Comparison of ENCODE assay signal across 18 cellular contexts in the genomic region with DNA sequence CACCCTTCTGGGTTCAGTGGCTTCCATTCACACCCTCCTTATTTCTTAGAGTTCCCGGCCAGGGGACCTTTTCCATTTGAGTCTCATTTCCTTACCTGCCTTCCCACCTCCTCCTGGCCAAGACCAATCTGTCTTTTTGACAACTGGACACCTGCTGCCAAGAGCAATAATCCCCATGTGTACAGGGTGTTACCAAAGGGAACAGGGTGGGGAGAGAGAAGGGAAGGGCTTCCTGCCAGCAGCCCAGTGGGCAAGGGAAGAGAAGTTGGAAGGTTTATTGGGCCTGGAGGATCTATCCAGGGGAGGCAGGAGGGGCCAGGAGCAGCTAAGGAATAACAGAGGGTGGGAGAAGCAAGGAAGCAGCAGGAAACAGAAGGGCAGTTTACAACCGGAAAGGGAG.
A peak's percentile ranks its signal among the peaks of the same experiment; 100 is the strongest.
DNase-seq lines count a peak whose midpoint lies in the region; ATAC-seq, FAIRE-seq and TF ChIP-seq lines count a peak whose summit lies in the region.
"Had no signal": no experiment of that assay in that cellular context is flagged by ENCODE, and none has a peak within 500 bp of the region (broad histone marks: within the 10 kb centered on the region; RNA-seq: fewer than 3 reads in every experiment).

No MANE protein-coding gene starts in this region.

- H3K27ac Mint-ChIP-seq in MCF 10A (ENCODE audit: low read depth, unreplicated experiment) (peak overlapping the region; percentile 64), astrocyte (ENCODE audit: unreplicated experiment) (peak overlapping the region; percentile 58)
- H3K27ac Mint-ChIP-seq: activated naive CD8-positive, alpha-beta T cell treated with anti-CD3 and anti-CD28 coated beads, Interleukin-2, amount 10 ng/mL, durations not matched to agents 7 days and 5 days; CD8-positive, alpha-beta T cell; neural progenitor cell; type B pancreatic cell had no signal

- H2AFZ ChIP-seq in astrocyte (ENCODE audit: low read depth, low read length) = no peak overlapping the region
- H2AFZ ChIP-seq: neural progenitor cell had no signal

- H3K9me3 Mint-ChIP-seq in MCF 10A (ENCODE audit: unreplicated experiment) = no peaks in the 10 kb centered on the region
- peaks cover 7% of the 10 kb centered on the region for H3K9me3 Mint-ChIP-seq in astrocyte (ENCODE audit: unreplicated experiment)
- H3K9me3 Mint-ChIP-seq: activated naive CD8-positive, alpha-beta T cell treated with anti-CD3 and anti-CD28 coated beads, Interleukin-2, amount 10 ng/mL, durations not matched to agents 7 days and 5 days; CD8-positive, alpha-beta T cell; type B pancreatic cell had no signal

- H3K4me3 Mint-ChIP-seq in MCF 10A (ENCODE audit: unreplicated experiment) (peak overlapping the region; percentile 26), astrocyte (ENCODE audit: unreplicated experiment) (no peak overlapping the region)
- H3K4me3 Mint-ChIP-seq: activated naive CD8-positive, alpha-beta T cell treated with anti-CD3 and anti-CD28 coated beads, Interleukin-2, amount 10 ng/mL, durations not matched to agents 7 days and 5 days; CD8-positive, alpha-beta T cell; neural progenitor cell; type B pancreatic cell had no signal

- no peak overlapping the region for H3K4me2 ChIP-seq in astrocyte (ENCODE audit: low read length)
- H3K4me2 ChIP-seq: neural progenitor cell had no signal

- FAIRE-seq in astrocyte (lab: Jason Lieb, UNC) = no peak
- FAIRE-seq in kidney (lab: Jason Lieb, UNC) = no peak

- H3K9ac ChIP-seq in astrocyte (ENCODE audit: low read length) (no peak overlapping the region), kidney (ENCODE audit: low read length in 2 of 2) (no peak overlapping the region)
- H3K9ac ChIP-seq: neural progenitor cell had no signal

- H4K20me1 ChIP-seq in astrocyte (ENCODE audit: insufficient read depth, low read length) = no peaks in the 10 kb centered on the region

- H3K4me3 ChIP-seq in breast epithelium (no peak overlapping the region), astrocyte (ENCODE audit: insufficient read depth, low read depth, low read length) (no peak overlapping the region), kidney (ENCODE audit: low read length in 2 of 2) (no peak overlapping the region), vagina (no peak overlapping the region)
- H3K4me3 ChIP-seq: HAP-1, neural progenitor cell had no signal

- TF ChIP-seq CTCF in MCF 10A (IDR thresholded peaks at IDR 0.05; ENCODE audit: unreplicated experiment) (no peak), breast epithelium (IDR thresholded peaks at IDR 0.05) (no peak), astrocyte (IDR thresholded peaks at IDR 0.05; ENCODE audit: insufficient read depth, low read depth, low read length) (no peak), kidney (IDR thresholded peaks at IDR 0.05; ENCODE audit: borderline replicate concordance, extremely low read depth, insufficient read depth) (no peak), vagina (IDR thresholded peaks at IDR 0.05) (no peak)

- H3K27me3 Mint-ChIP-seq in MCF 10A (ENCODE audit: insufficient read depth, unreplicated experiment) = no peaks in the 10 kb centered on the region
- no peaks in the 10 kb centered on the region for H3K27me3 Mint-ChIP-seq in astrocyte (ENCODE audit: low read depth, unreplicated experiment)
- H3K27me3 Mint-ChIP-seq: activated naive CD8-positive, alpha-beta T cell treated with anti-CD3 and anti-CD28 coated beads, Interleukin-2, amount 10 ng/mL, durations not matched to agents 7 days and 5 days; type B pancreatic cell had no signal

- POLR2A ChIA-PET in MCF 10A (lab: Yijun Ruan, JAX) = interaction anchor here (1.3 to 5.1 kb wide), 6 partner anchors 12 to 436 kb away, joined by 3 to 30 read pairs (median 4); no protein-coding TSS in a partner anchor

- no TSS peak for BruUV-seq in MCF 10A (replicated peaks; lab: Mats Ljungman, UMichigan)

- CTCF ChIA-PET in MCF 10A (lab: Yijun Ruan, JAX) = interaction anchor here (0.6 to 1.3 kb wide), 2 partner anchors 460 to 789 kb away, joined by 3 to 5 read pairs; no protein-coding TSS in a partner anchor

- ATAC-seq in GM18520 (IDR thresholded peaks at IDR 0.05; ENCODE audit: unreplicated experiment) = no peak
- ATAC-seq: CD8-positive, alpha-beta T cell; foreskin keratinocyte had no signal

- peak; percentile 92 for DNase-seq in MCF 10A (ENCODE audit: unreplicated experiment)
- DNase-seq in breast epithelium (ENCODE audit: low spot score in 2 of 2) = no peak
- DNase-seq in astrocyte (ENCODE audit: low read depth) = no peak
- peak; percentile 83 for DNase-seq in kidney
- peak in 1 of 2 donors; percentile 85 for DNase-seq in vagina (ENCODE audit: extremely low spot score in 2 of 2)
- DNase-seq in NCI-H1436 treated with DMSO at 0.1 percent for 48 hours (lab: John Stamatoyannopoulos, UW) = no peak
- DNase-seq in NAMALWA (ENCODE audit: low spot score) = no peak
- DNase-seq: activated naive CD8-positive, alpha-beta T cell treated with anti-CD3 and anti-CD28 coated beads, Interleukin-2, amount 10 ng/mL, durations not matched to agents 7 days and 5 days; activated T-cell treated with anti-CD3 and anti-CD28 coated beads, Interleukin-2, amount 50 U/mL, for 48 hours; CD8-positive, alpha-beta T cell; central memory CD4-positive, alpha-beta T cell; foreskin keratinocyte; GF-D8; NCI-H2171 had no signal

- H3K36me3 Mint-ChIP-seq in MCF 10A (ENCODE audit: insufficient read depth, unreplicated experiment) (no peaks in the 10 kb centered on the region), astrocyte (ENCODE audit: low read depth, unreplicated experiment) (peaks cover 2% of the 10 kb centered on the region)
- H3K36me3 Mint-ChIP-seq: activated naive CD8-positive, alpha-beta T cell treated with anti-CD3 and anti-CD28 coated beads, Interleukin-2, amount 10 ng/mL, durations not matched to agents 7 days and 5 days; CD8-positive, alpha-beta T cell; neural progenitor cell; type B pancreatic cell had no signal

- H3K4me1 Mint-ChIP-seq in MCF 10A (ENCODE audit: insufficient read depth, unreplicated experiment) = peaks cover 40% of the 10 kb centered on the region
- H3K4me1 Mint-ChIP-seq in astrocyte (ENCODE audit: low read depth, unreplicated experiment) = peaks cover 7% of the 10 kb centered on the region
- H3K4me1 Mint-ChIP-seq: activated naive CD8-positive, alpha-beta T cell treated with anti-CD3 and anti-CD28 coated beads, Interleukin-2, amount 10 ng/mL, durations not matched to agents 7 days and 5 days had no signal

- H3K27me3 ChIP-seq in breast epithelium = no peaks in the 10 kb centered on the region
- H3K27me3 ChIP-seq in astrocyte (ENCODE audit: insufficient read depth, low read length) = no peaks in the 10 kb centered on the region
- no peaks in the 10 kb centered on the region for H3K27me3 ChIP-seq in vagina
- H3K27me3 ChIP-seq: foreskin keratinocyte, neural progenitor cell had no signal

- intact Hi-C loops in MCF 10A (cut with micrococcal nuclease) (no loop called here), breast epithelium (cut with DNase I; ENCODE audit: low total_unique reads) (no loop called here), kidney (cut with DNase I) (no loop called here), vagina (cut with DNase I) (no loop called here)

- no peak overlapping the region for H3K27ac ChIP-seq in breast epithelium
- H3K27ac ChIP-seq in astrocyte (ENCODE audit: low read depth, low read length) = no peak overlapping the region
- no peak overlapping the region for H3K27ac ChIP-seq in kidney (ENCODE audit: low read depth in 2 of 2, low read length in 2 of 2)
- H3K27ac ChIP-seq in vagina = peak overlapping the region; percentile 52
- H3K27ac ChIP-seq: foreskin keratinocyte, neural progenitor cell had no signal

- TF ChIP-seq POLR2A in breast epithelium (IDR thresholded peaks at IDR 0.05) = no peak
- TF ChIP-seq POLR2A in vagina (IDR thresholded peaks at IDR 0.05) = no peak

- no peaks in the 10 kb centered on the region for H3K79me2 ChIP-seq in astrocyte (ENCODE audit: insufficient read depth, low read length)

- H3K36me3 ChIP-seq in breast epithelium (no peaks in the 10 kb centered on the region), astrocyte (ENCODE audit: insufficient read depth, low read length) (no peaks in the 10 kb centered on the region), kidney (ENCODE audit: control insufficient read depth in 1 of 2, insufficient read depth in 2 of 2, low read length in 2 of 2) (no peaks in the 10 kb centered on the region), vagina (no peaks in the 10 kb centered on the region)
- H3K36me3 ChIP-seq: HAP-1, neural progenitor cell had no signal

- H3K9me3 ChIP-seq in breast epithelium = no peaks in the 10 kb centered on the region
- no peaks in the 10 kb centered on the region for H3K9me3 ChIP-seq in astrocyte (ENCODE audit: insufficient read depth, low read depth, low read length)
- H3K9me3 ChIP-seq in kidney (ENCODE audit: control insufficient read depth in 1 of 2, low read length in 2 of 2) = no peaks in the 10 kb centered on the region
- H3K9me3 ChIP-seq in vagina = no peaks in the 10 kb centered on the region
- H3K9me3 ChIP-seq: HAP-1 had no signal

- H3K4me1 ChIP-seq in breast epithelium (no peaks in the 10 kb centered on the region), astrocyte (ENCODE audit: insufficient read depth, low read length) (no peaks in the 10 kb centered on the region), kidney (ENCODE audit: control insufficient read depth in 1 of 2, insufficient read depth in 1 of 2, low read depth in 1 of 2, low read length in 2 of 2) (peaks cover under 1 to 3% of the 10 kb centered on the region in 2 donors), vagina (peaks cover 67% of the 10 kb centered on the region)
- H3K4me1 ChIP-seq: foreskin keratinocyte, HAP-1, neural progenitor cell had no signal

Comparison
In these comparisons a context has a peak if more than half of its experiments do, and no peak if none do; other contexts are left out.
1. DNase-seq: peak in MCF 10A (single experiment) and kidney (single experiment); none in breast epithelium (0 of 2), astrocyte (single experiment), NCI-H1436 treated with DMSO at 0.1 percent for 48 hours (single experiment) and NAMALWA (single experiment).